ENCODE assay signal across 9 cellular contexts in the genomic region with DNA sequence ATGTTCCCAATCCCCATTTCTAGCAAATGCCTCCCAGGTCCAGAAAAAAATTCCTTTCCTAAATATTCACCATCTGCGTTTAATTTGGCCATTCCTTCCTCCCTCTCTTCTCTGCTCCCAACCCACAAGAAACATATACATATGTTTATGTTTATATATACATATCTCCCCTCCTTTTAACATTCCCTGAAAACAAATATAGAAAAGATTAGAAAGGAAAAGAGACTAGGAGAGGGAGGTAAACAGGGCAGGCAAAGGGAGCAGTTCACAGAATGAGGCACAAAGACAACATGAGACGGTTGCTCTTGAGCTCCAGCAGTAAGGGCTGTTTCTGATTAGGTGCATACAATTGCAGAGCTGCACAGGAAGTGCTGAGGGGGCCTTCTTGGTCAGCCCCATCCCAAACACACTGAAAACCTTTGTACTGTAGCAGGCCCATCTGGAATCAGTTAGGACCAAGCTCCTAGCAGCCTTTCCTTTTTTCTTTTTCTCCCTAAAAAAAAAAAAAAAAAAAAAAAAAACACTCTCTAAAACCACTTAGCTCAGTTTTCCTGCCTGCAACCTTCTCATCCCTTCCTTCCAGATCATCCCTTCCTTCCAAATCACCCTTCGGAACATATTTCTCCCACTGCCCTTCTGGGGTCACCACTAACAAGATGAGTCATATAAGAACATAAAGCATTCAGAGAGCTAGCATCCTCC. TPM values are rescaled to one million over a fixed set of nuclear protein-coding genes. Genes with fewer than 3 reads are reported as not detected.
DNase-seq lines count a peak whose midpoint lies in the region; ATAC-seq and TF ChIP-seq lines count a peak whose summit lies in the region.
"Had no signal": no experiment of that assay in that cellular context is flagged by ENCODE, and none has a peak within 500 bp of the region (broad histone marks: within the 10 kb centered on the region; RNA-seq: fewer than 3 reads in every experiment).

No MANE protein-coding gene starts in this region.

- H3K4me3 Mint-ChIP-seq in endodermal cell (no peak overlapping the region), neural progenitor cell (peak overlapping the region; percentile 14)

- H2AFZ ChIP-seq in neural progenitor cell (replicated peaks): no peak overlapping the region

- H3K27ac Mint-ChIP-seq in endodermal cell: peak overlapping the region; percentile 59
- H3K27ac Mint-ChIP-seq in neural progenitor cell: peak overlapping the region; percentile 76

- H3K4me1 Mint-ChIP-seq in endodermal cell (peaks cover 56% of the 10 kb centered on the region), neural progenitor cell (peaks cover 60% of the 10 kb centered on the region)

- WGBS in endodermal cell (ENCODE audit: insufficient coverage in 1 of 2, insufficient read length in 1 of 2), 2 experiments: 67 to 84% methylated on average over 2 to 3 of the region's 3 CpGs

- no peaks in the 10 kb centered on the region for H3K36me3 Mint-ChIP-seq in endodermal cell (ENCODE audit: low read depth)
- peaks cover 2% of the 10 kb centered on the region for H3K36me3 Mint-ChIP-seq in neural progenitor cell

- DNase-seq in AG20443 (ENCODE audit: low spot score) (peak; percentile 77), LHCN-M2 (ENCODE audit: low read depth) (peak; percentile 49), endodermal cell (no peak), neural progenitor cell (ENCODE audit: low spot score) (no peak)
- DNase-seq in activated CD4-positive, CD25-positive, alpha-beta regulatory T cell treated with anti-CD3 and anti-CD28 coated beads, Interleukin-2, amount 50 U/mL, for 72 hours: no peak
- DNase-seq in stimulated activated naive CD8-positive, alpha-beta T cell treated with anti-CD3 and anti-CD28 coated beads, Interleukin-15, Interleukin-2, amounts not matched to agents 100 U/mL and 50 U/mL, for 24 hours: no peak
- DNase-seq: stimulated activated CD4-positive, alpha-beta T cell treated with anti-CD3 and anti-CD28 coated beads, Interleukin-1b, Interleukin-23, amount 100 ng/mL, for 48 hours had no signal

- H3K4me3 ChIP-seq in endodermal cell (ENCODE audit: low read length) (no peak overlapping the region), neural progenitor cell (no peak overlapping the region)

- H3K9ac ChIP-seq in endodermal cell (ENCODE audit: extremely low read depth, low read length, poor library complexity, severe bottlenecking) (no peak overlapping the region), neural progenitor cell (no peak overlapping the region)

- ATAC-seq in HG03460 (IDR thresholded peaks at IDR 0.05; ENCODE audit: unreplicated experiment): no peak
- no peak for ATAC-seq in HG03097 (IDR thresholded peaks at IDR 0.05; ENCODE audit: low FRiP score, unreplicated experiment)
- no peak for ATAC-seq in stimulated activated naive CD8-positive, alpha-beta T cell treated with anti-CD3 and anti-CD28 coated beads, Interleukin-15, Interleukin-2, amounts not matched to agents 100 U/mL and 50 U/mL, for 24 hours

- H3K79me2 ChIP-seq in neural progenitor cell (ENCODE audit: low read depth): peaks cover 96% of the 10 kb centered on the region

- H3K27ac ChIP-seq in endodermal cell (ENCODE audit: low read depth, low read length) (peak overlapping the region; percentile 65), neural progenitor cell (no peak overlapping the region)

- H3K9me3 ChIP-seq in endodermal cell (ENCODE audit: control insufficient read depth, low read length) (no peaks in the 10 kb centered on the region), neural progenitor cell (ENCODE audit: low read depth) (no peaks in the 10 kb centered on the region)

- no peaks in the 10 kb centered on the region for H3F3A ChIP-seq in neural progenitor cell (ENCODE audit: low read depth)

- H3K9me3 Mint-ChIP-seq in endodermal cell (no peaks in the 10 kb centered on the region), neural progenitor cell (no peaks in the 10 kb centered on the region)

- peaks cover 4% of the 10 kb centered on the region for H3K4me1 ChIP-seq in endodermal cell (ENCODE audit: control insufficient read depth, insufficient read depth, low read length)
- H3K4me1 ChIP-seq in neural progenitor cell: peaks cover 26% of the 10 kb centered on the region

- H3K27me3 ChIP-seq in endodermal cell (ENCODE audit: control insufficient read depth, insufficient read depth, low read length, poor library complexity, severe bottlenecking) (no peaks in the 10 kb centered on the region), neural progenitor cell (no peaks in the 10 kb centered on the region)

- H3K4me2 ChIP-seq in neural progenitor cell: no peak overlapping the region

- no peak for TF ChIP-seq CTCF in endodermal cell (conservative IDR thresholded peaks at IDR 0.05)
- no peak for TF ChIP-seq CTCF in neural progenitor cell (IDR thresholded peaks at IDR 0.05)

- H3K27me3 Mint-ChIP-seq in endodermal cell (ENCODE audit: insufficient read depth) (no peaks in the 10 kb centered on the region), neural progenitor cell (ENCODE audit: insufficient read depth, low read depth) (no peaks in the 10 kb centered on the region)

- H4K20me1 ChIP-seq in neural progenitor cell (ENCODE audit: low read depth): peaks cover 80% of the 10 kb centered on the region

- H3K36me3 ChIP-seq in endodermal cell (ENCODE audit: control insufficient read depth, insufficient read depth, low read length): no peaks in the 10 kb centered on the region
- H3K36me3 ChIP-seq in neural progenitor cell: no peaks in the 10 kb centered on the region

RNA-seq across cellular contexts. Expression of gene RBFOX2, which starts 57.1 kb away (rescaled TPM):
- total RNA-seq in LHCN-M2 (2014; rRNA removed) (97.6 and 116 TPM in 2 replicates), endodermal cell (100 to 1,000 TPM; 104 to 120 TPM), neural progenitor cell (ENCODE audit: low replicate concordance) (163 and 206 TPM in 2 replicates)
- polyA plus RNA-seq in LHCN-M2 (2012): 75.9 TPM
- polyA plus RNA-seq in endodermal cell (2013, experiment 1 of 2): 137 TPM
- 135 TPM for polyA plus RNA-seq in endodermal cell (2013, experiment 2 of 2)

Comparison
In these comparisons a context has a peak if more than half of its experiments do, and no peak if none do; other contexts are left out.
1. DNase-seq: peak in AG20443 (single experiment) and LHCN-M2 (single experiment); none in endodermal cell (single experiment), neural progenitor cell (single experiment), activated CD4-positive, CD25-positive, alpha-beta regulatory T cell treated with anti-CD3 and anti-CD28 coated beads, Interleukin-2, amount 50 U/mL, for 72 hours (single experiment) and stimulated activated naive CD8-positive, alpha-beta T cell treated with anti-CD3 and anti-CD28 coated beads, Interleukin-15, Interleukin-2, amounts not matched to agents 100 U/mL and 50 U/mL, for 24 hours (single experiment).